In the genomic region with DNA sequence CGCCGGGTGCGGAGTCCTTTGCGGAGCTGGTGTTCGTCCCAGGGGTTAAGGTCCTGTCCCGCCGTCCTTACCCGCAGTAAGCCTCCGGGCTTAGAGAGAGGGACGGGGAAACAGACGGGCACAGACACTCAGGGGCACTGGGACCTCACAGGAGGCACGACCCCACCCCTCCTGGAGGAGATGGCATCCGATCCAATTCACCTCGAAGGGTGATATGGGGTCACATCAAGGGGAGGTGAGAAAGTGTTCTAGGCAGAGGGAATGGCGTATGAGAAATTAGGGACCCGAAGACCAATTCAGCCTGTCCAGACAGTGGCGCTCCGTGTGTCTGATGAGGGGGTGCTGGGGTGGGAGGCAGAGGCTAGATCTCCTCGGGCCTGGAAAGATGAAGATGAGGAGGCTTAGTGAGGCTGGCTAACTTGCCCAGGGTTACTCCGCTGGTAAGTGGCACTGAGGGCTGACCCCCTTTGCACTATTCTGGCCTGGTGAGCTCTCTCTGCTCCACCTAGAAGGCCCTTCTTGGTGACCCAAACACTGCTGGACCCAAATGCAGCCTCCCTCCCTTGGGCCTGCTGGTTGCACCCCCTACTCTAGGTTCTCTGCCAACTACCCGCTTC, we compare ENCODE assay signal across 6 cellular contexts. TPM values are rescaled to one million over a fixed set of nuclear protein-coding genes. Genes with fewer than 3 reads are reported as not detected.
DNase-seq lines count a peak whose midpoint lies in the region; ATAC-seq, FAIRE-seq and TF ChIP-seq lines count a peak whose summit lies in the region.

No MANE protein-coding gene starts in this region.

- WGBS in H9 (ENCODE audit: extremely low coverage, insufficient read length, low lambda C conversion rate), result no CpG with 5 or more reads among the region's 21 CpGs

- ATAC-seq in omental fat pad (ENCODE audit: low FRiP score) (peak; percentile 15), HG03469 (IDR thresholded peaks at IDR 0.05; ENCODE audit: unreplicated experiment) (no peak)

- FAIRE-seq in bronchial epithelial cell (lab: Jason Lieb, UNC), result no peak
- no peak for FAIRE-seq in GM12891 (lab: Jason Lieb, UNC)

- no peak overlapping the region for H2BK15ac ChIP-seq in H9 (ENCODE audit: low read depth, low read length)

- no peaks in the 10 kb centered on the region for H3K4me1 ChIP-seq in H9 (ENCODE audit: insufficient read depth, low read length)

- H3K36me3 Mint-ChIP-seq in H9 (ENCODE audit: insufficient read depth in 1 of 3, low read depth in 3 of 3), result no peaks in the 10 kb centered on the region

- peaks cover 8% of the 10 kb centered on the region for H3K23me2 ChIP-seq in H9 (ENCODE audit: insufficient read length, low read depth, low read length, poor library complexity, severe bottlenecking)

- no peaks in the 10 kb centered on the region for H3K79me1 ChIP-seq in H9 (ENCODE audit: insufficient read depth, low read depth, low read length, poor library complexity, severe bottlenecking)

- no peaks in the 10 kb centered on the region; a peak in 1 of 5 replicates for H3K9me3 Mint-ChIP-seq in H9

- H3K18ac ChIP-seq in H9 (ENCODE audit: insufficient read length, low read depth, low read length), result peak overlapping the region; percentile 53

- H3K27ac ChIP-seq in H9 (ENCODE audit: insufficient read length, low read depth, low read length), result peak overlapping the region; percentile 81

- H4K5ac ChIP-seq in H9 (ENCODE audit: insufficient read length, low read depth, low read length), result no peak overlapping the region

- H3K27ac Mint-ChIP-seq in H9, result peak overlapping the region; percentile 100

- no peak overlapping the region for H2BK5ac ChIP-seq in H9 (ENCODE audit: insufficient read length, low read length)

- no peaks in the 10 kb centered on the region for H3K9me3 ChIP-seq in H9 (ENCODE audit: control insufficient read depth, low read depth, low read length)

- H3K4me3 ChIP-seq in bronchial epithelial cell (ENCODE audit: low read depth, low read length), result peak overlapping the region; percentile 45

- no peak for DNase-seq in H9
- DNase-seq in bronchial epithelial cell (ENCODE audit: low read depth), result no peak
- no peak for DNase-seq in omental fat pad (ENCODE audit: low spot score)
- DNase-seq in stimulated activated CD4-positive, alpha-beta T cell treated with anti-CD3 and anti-CD28 coated beads, Interleukin-4, amount 100 ng/mL, for 24 hours, result no peak
- DNase-seq in GM12891 (ENCODE audit: insufficient read length, low spot score), result no peak

- no peak overlapping the region for H3K4ac ChIP-seq in H9 (ENCODE audit: low read depth, low read length)

- no peaks in the 10 kb centered on the region for H3K79me2 ChIP-seq in H9 (ENCODE audit: insufficient read depth, low read length)

- no peak overlapping the region for H3T11ph ChIP-seq in H9 (ENCODE audit: low read length)

- peaks cover 17 to 21% of the 10 kb centered on the region in 2 experiments for H3K4me1 Mint-ChIP-seq in H9

- H2BK12ac ChIP-seq in H9 (ENCODE audit: insufficient read length, low read depth, low read length), result no peak overlapping the region

- H4K20me1 ChIP-seq in H9 (ENCODE audit: control insufficient read depth, insufficient read depth, insufficient read length), result no peaks in the 10 kb centered on the region

- no peak overlapping the region for H3K23ac ChIP-seq in H9 (ENCODE audit: insufficient read length, low read depth, low read length)

- H4K8ac ChIP-seq in H9 (replicated peaks; ENCODE audit: insufficient read length, low read depth, low read length), result peak overlapping the region; percentile 92

- H2BK20ac ChIP-seq in H9 (ENCODE audit: low read depth, low read length, poor library complexity, severe bottlenecking), result no peak overlapping the region

- H3K27me3 ChIP-seq in H9 (ENCODE audit: insufficient read depth, low read length), result no peaks in the 10 kb centered on the region
- no peaks in the 10 kb centered on the region for H3K27me3 ChIP-seq in bronchial epithelial cell (ENCODE audit: control insufficient read depth, insufficient read depth, low read length)

- H2AFZ ChIP-seq in H9 (ENCODE audit: low read length), result no peak overlapping the region

- H4K91ac ChIP-seq in H9 (ENCODE audit: insufficient read length, low read depth, low read length), result no peak overlapping the region

- peak overlapping the region; percentile 44 for H3K9ac ChIP-seq in H9 (ENCODE audit: extremely low read depth, insufficient read length, low read length)

- H3K4me3 Mint-ChIP-seq in H9, result peak overlapping the region; percentile 75 to 78

- H2AK5ac ChIP-seq in H9 (ENCODE audit: insufficient read length, low read length), result no peak overlapping the region

- peak overlapping the region; percentile 39 for H3K4me2 ChIP-seq in H9 (ENCODE audit: insufficient read depth, insufficient read length, low read length)

- no peaks in the 10 kb centered on the region for H3K36me3 ChIP-seq in bronchial epithelial cell (ENCODE audit: control insufficient read depth, insufficient read depth, low read length)

- TF ChIP-seq CTCF in H9 (conservative IDR thresholded peaks at IDR 0.05) (no peak), bronchial epithelial cell (IDR thresholded peaks at IDR 0.05; ENCODE audit: insufficient read depth, low read length, severe bottlenecking) (no peak), omental fat pad (IDR thresholded peaks at IDR 0.05) (no peak)

- no peak for TF ChIP-seq POLR2A in GM12891 (IDR thresholded peaks at IDR 0.05; ENCODE audit: low read depth, low read length)

- H3K27me3 Mint-ChIP-seq in H9 (ENCODE audit: low read depth), result no peaks in the 10 kb centered on the region

- peak overlapping the region; percentile 90 for H3K56ac ChIP-seq in H9 (ENCODE audit: insufficient read length, low read depth, low read length)

- no peak overlapping the region for H2BK120ac ChIP-seq in H9 (ENCODE audit: low read depth, low read length, poor library complexity, severe bottlenecking)

- peak overlapping the region; percentile 55 for H3K14ac ChIP-seq in H9 (ENCODE audit: insufficient read depth, low read length)

TF ChIP-seq in GM12891, 5 proteins besides CTCF, POLR2A, EP300 and RAD21:
- no peak for TF ChIP-seq SPI1 (IDR thresholded peaks at IDR 0.05; ENCODE audit: low read depth, low read length)
- TF ChIP-seq POLR2AphosphoS5 (IDR thresholded peaks at IDR 0.05; ENCODE audit: low read depth, low read length), result no peak
- no peak for TF ChIP-seq POU2F2 (IDR thresholded peaks at IDR 0.05; ENCODE audit: low read depth, low read length)
- no peak for TF ChIP-seq PAX5 (IDR thresholded peaks at IDR 0.05; ENCODE audit: insufficient read depth, low read length, severe bottlenecking)
- TF ChIP-seq TAF1 (IDR thresholded peaks at IDR 0.05; ENCODE audit: low read depth, low read length), result no peak

RNA-seq across cellular contexts. Expression of gene BTBD19, which starts 12.1 kb away (rescaled TPM):
- total RNA-seq in H9 (2021) (1.4 and 1.9 TPM in 2 replicates), bronchial epithelial cell (0.53 and 0.77 TPM in 2 replicates), omental fat pad (10 to 100 TPM in 2 of 4 donors, 1 to 10 TPM in 2; 7.5 to 29.8 (median 12.2) TPM)
- polyA plus RNA-seq in GM12891 (2012; ENCODE audit: low read depth, missing spikeins), result 1.6 TPM

RNA-seq across cellular contexts. Expression of gene DYNLT4, which starts 13.3 kb away (rescaled TPM):
- not detected in 2 replicates for total RNA-seq in H9 (2021)
- total RNA-seq in bronchial epithelial cell, result not detected in 2 replicates
- total RNA-seq in omental fat pad, result 1 to 10 TPM in 1 of 4 donors, under 1 TPM in 1, not detected in 2; 0.65 to 6.3 TPM
- polyA plus RNA-seq in GM12891 (2012; ENCODE audit: low read depth, missing spikeins), result 0.17 TPM

RNA-seq across cellular contexts. Expression of gene PLK3, which starts 20.3 kb away (rescaled TPM):
- total RNA-seq in H9 (2021) (14.7 and 15.9 TPM in 2 replicates), bronchial epithelial cell (14.2 and 19.5 TPM in 2 replicates), omental fat pad (100 to 1,000 TPM in 1 of 4 donors, 10 to 100 TPM in 3; 27.6 to 156 (median 73.9) TPM)
- 16.7 TPM for polyA plus RNA-seq in GM12891 (2012; ENCODE audit: low read depth, missing spikeins)

RNA-seq across cellular contexts. Expression of gene PTCH2, which starts 22.6 kb away (rescaled TPM):
- total RNA-seq in H9 (2021) (0.79 and 0.83 TPM in 2 replicates), bronchial epithelial cell (under 0.01 TPM in 1 of 2 replicates, not detected in the other), omental fat pad (under 1 TPM; 0.09 to 0.63 (median 0.43) TPM)
- polyA plus RNA-seq in GM12891 (2012; ENCODE audit: low read depth, missing spikeins), result 0.06 TPM

RNA-seq across cellular contexts. Expression of gene BEST4, which starts 32.5 kb away (rescaled TPM):
- total RNA-seq in H9 (2021), result 1.1 and 1.3 TPM in 2 replicates
- total RNA-seq in bronchial epithelial cell, result 0.13 TPM in 1 of 2 replicates, not detected in the other
- under 1 TPM in 1 of 4 donors, not detected in 3; 0.24 TPM for total RNA-seq in omental fat pad
- 1.7 TPM for polyA plus RNA-seq in GM12891 (2012; ENCODE audit: low read depth, missing spikeins)
